Comparison of ENCODE assay signal across 15 cellular contexts in genomic region chr1:216794541-216795055, GRCh38.
DNase-seq lines count a peak whose midpoint lies in the region; ATAC-seq and TF ChIP-seq lines count a peak whose summit lies in the region.
"Had no signal": no experiment of that assay in that cellular context is flagged by ENCODE, and none has a peak within 500 bp of the region (broad histone marks: within the 10 kb centered on the region; RNA-seq: fewer than 3 reads in every experiment).

No MANE protein-coding gene starts in this region.

- H3K9ac ChIP-seq in SK-N-MC (ENCODE audit: insufficient read length), result no peak overlapping the region
- H3K9ac ChIP-seq: BLaER1 treated with 17β-estradiol and CSF1 and Interleukin-3, amounts not matched to agents 10 nM and 100 nM had no signal

- H3K4me3 Mint-ChIP-seq in GM23338, result no peak overlapping the region
- H3K4me3 Mint-ChIP-seq: CD4-positive, CD25-positive, alpha-beta regulatory T cell; HFFc6 had no signal

- no peak overlapping the region for H3K27ac ChIP-seq in GM23338 (ENCODE audit: low read depth)
- no peak overlapping the region for H3K27ac ChIP-seq in SK-N-MC
- peak overlapping the region; percentile 18 for H3K27ac ChIP-seq in epithelial cell of prostate
- H3K27ac ChIP-seq: BLaER1 treated with 17β-estradiol and CSF1 and Interleukin-3, amounts not matched to agents 10 nM and 100 nM had no signal

- H3K27ac Mint-ChIP-seq in GM23338, result no peak overlapping the region
- H3K27ac Mint-ChIP-seq: CD4-positive, CD25-positive, alpha-beta regulatory T cell; HFFc6 had no signal

- no peak for TF ChIP-seq CTCF in GM23338 (conservative IDR thresholded peaks at IDR 0.05; ENCODE audit: low read depth in 2 of 2)

- H2AFZ ChIP-seq in GM23338, result 0 out of 2 replicates have a peak overlapping the region, but pooled peaks have one; percentile 26

- no peaks in the 10 kb centered on the region for H4K20me1 ChIP-seq in GM23338 (replicated peaks; ENCODE audit: insufficient read depth)
- H4K20me1 ChIP-seq: BLaER1 treated with 17β-estradiol and CSF1 and Interleukin-3, amounts not matched to agents 10 nM and 100 nM had no signal

- no peaks in the 10 kb centered on the region for H3K27me3 ChIP-seq in GM23338 (ENCODE audit: insufficient read depth)
- H3K27me3 ChIP-seq: BLaER1 treated with 17β-estradiol and CSF1 and Interleukin-3, amounts not matched to agents 10 nM and 100 nM had no signal

- H3K79me2 ChIP-seq in GM23338 (replicated peaks; ENCODE audit: insufficient read depth), result no peaks in the 10 kb centered on the region

- H3K36me3 Mint-ChIP-seq in GM23338 (ENCODE audit: low read depth), result no peaks in the 10 kb centered on the region
- H3K36me3 Mint-ChIP-seq: CD4-positive, CD25-positive, alpha-beta regulatory T cell had no signal

- peaks cover 2% of the 10 kb centered on the region for H3K27me3 Mint-ChIP-seq in GM23338 (ENCODE audit: insufficient read depth, low read depth, poor library complexity)
- H3K27me3 Mint-ChIP-seq: CD4-positive, CD25-positive, alpha-beta regulatory T cell had no signal

- no peaks in the 10 kb centered on the region for H3K9me3 ChIP-seq in SK-N-MC (ENCODE audit: low read depth, low read length)
- H3K9me3 ChIP-seq: BLaER1 treated with 17β-estradiol and CSF1 and Interleukin-3, amounts not matched to agents 10 nM and 100 nM had no signal

- H3K4me2 ChIP-seq in GM23338, result no peak overlapping the region
- H3K4me2 ChIP-seq: BLaER1 treated with 17β-estradiol and CSF1 and Interleukin-3, amounts not matched to agents 10 nM and 100 nM had no signal

- DNase-seq in GM23338 (ENCODE audit: low spot score) (no peak), SK-N-MC (ENCODE audit: low read depth, low spot score) (peak; percentile 26), epithelial cell of prostate (ENCODE audit: low read depth, low spot score) (no peak), kidney tubule cell (ENCODE audit: low spot score) (peak; percentile 60), NCI-H2081 treated with DMSO at 0.1 percent for 48 hours (lab: John Stamatoyannopoulos, UW) (no peak)
- DNase-seq: ACHN; Calu3; CD4-positive, CD25-positive, alpha-beta regulatory T cell; DMS 273 treated with DMSO at 0.1 percent for 48 hours; HCEC 1CT; HFFc6 had no signal

- H3K36me3 ChIP-seq in GM23338 (ENCODE audit: insufficient read depth) (no peaks in the 10 kb centered on the region), SK-N-MC (ENCODE audit: insufficient read depth, low read length) (no peaks in the 10 kb centered on the region)
- H3K36me3 ChIP-seq: BLaER1 treated with 17β-estradiol and CSF1 and Interleukin-3, amounts not matched to agents 10 nM and 100 nM had no signal

- no peaks in the 10 kb centered on the region for H3K9me3 Mint-ChIP-seq in GM23338

- ATAC-seq in GM23338 (no peak), GM21619 (IDR thresholded peaks at IDR 0.05; ENCODE audit: unreplicated experiment) (no peak), GM19463 (IDR thresholded peaks at IDR 0.05; ENCODE audit: unreplicated experiment) (no peak), HG03571 (IDR thresholded peaks at IDR 0.05; ENCODE audit: unreplicated experiment) (no peak)

- no peaks in the 10 kb centered on the region for H3F3A ChIP-seq in GM23338 (replicated peaks; ENCODE audit: low read depth)

- no peaks in the 10 kb centered on the region for H3K4me1 ChIP-seq in GM23338 (ENCODE audit: insufficient read depth)
- H3K4me1 ChIP-seq: BLaER1 treated with 17β-estradiol and CSF1 and Interleukin-3, amounts not matched to agents 10 nM and 100 nM had no signal

- H3K4me3 ChIP-seq in GM23338 (no peak overlapping the region), SK-N-MC (no peak overlapping the region)
- H3K4me3 ChIP-seq: BLaER1 treated with 17β-estradiol and CSF1 and Interleukin-3, amounts not matched to agents 10 nM and 100 nM had no signal

- H3K4me1 Mint-ChIP-seq in GM23338, result no peaks in the 10 kb centered on the region; the same call in 2 of the 3 replicates
- H3K4me1 Mint-ChIP-seq: CD4-positive, CD25-positive, alpha-beta regulatory T cell had no signal

- H3K9me2 ChIP-seq in GM23338 (ENCODE audit: insufficient read depth), result peaks cover 6% of the 10 kb centered on the region

TF ChIP-seq in GM23338, 12 proteins besides CTCF, POLR2A, EP300 and RAD21:
- no peak for TF ChIP-seq ETS1 (IDR thresholded peaks at IDR 0.05)
- TF ChIP-seq ZNF331 (CRISPR knock-in tag; IDR thresholded peaks at IDR 0.05; ENCODE audit: low read depth), result no peak
- no peak for TF ChIP-seq EZH2 (IDR thresholded peaks at IDR 0.05; ENCODE audit: low read depth, unreplicated experiment)
- no peak for TF ChIP-seq NANOG (IDR thresholded peaks at IDR 0.05; ENCODE audit: borderline replicate concordance)
- TF ChIP-seq ZNF114 (CRISPR knock-in tag; IDR thresholded peaks at IDR 0.05), result no peak
- TF ChIP-seq POLR2AphosphoS5 (IDR thresholded peaks at IDR 0.05; ENCODE audit: low read depth), result no peak
TF ChIP-seq in GM23338: peak in this region for 0.

Comparison
In these comparisons a context has a peak if more than half of its experiments do, and no peak if none do; other contexts are left out.
1. DNase-seq: peak in SK-N-MC (single experiment) and kidney tubule cell (single experiment); none in GM23338 (single experiment), epithelial cell of prostate (single experiment) and NCI-H2081 treated with DMSO at 0.1 percent for 48 hours (single experiment).